In the genomic region with DNA sequence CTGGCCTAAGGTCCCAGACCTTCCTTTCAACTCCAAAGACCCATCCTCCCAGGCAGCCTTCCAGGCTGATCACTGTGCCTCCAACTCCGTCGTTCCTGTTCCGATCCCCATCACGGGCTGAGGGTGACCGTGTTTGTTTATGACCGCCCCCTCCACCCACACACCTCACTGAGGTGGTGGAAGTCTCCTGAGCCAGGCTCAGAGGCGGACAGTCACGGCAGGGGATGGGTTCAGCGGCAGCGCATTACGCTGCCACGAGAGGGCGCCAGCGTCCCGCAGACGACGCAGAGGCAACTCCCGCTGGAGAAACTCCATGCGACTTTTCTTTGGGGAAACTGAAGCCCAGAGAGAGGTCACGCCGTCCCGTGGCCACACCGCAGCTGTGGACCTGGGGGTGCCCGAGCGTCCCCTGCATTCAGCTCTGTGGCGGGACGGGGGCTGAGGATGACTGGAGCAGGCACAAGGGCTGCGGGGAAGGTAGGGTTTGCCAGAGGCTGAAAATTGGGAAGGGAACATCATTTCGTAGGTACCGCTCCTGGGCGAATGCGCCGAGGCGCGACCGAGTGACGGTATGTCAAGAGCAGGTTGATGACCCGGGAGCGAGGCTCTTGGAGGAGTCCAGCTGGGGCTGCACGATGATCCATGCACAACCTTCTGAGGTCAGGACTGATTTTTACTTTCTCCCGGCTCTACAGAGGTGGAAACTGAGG, we compare ENCODE assay signal across 1 cellular context.
TF ChIP-seq lines count a peak whose summit lies in the region.

No MANE protein-coding gene starts in this region.

TF ChIP-seq in K562, 482 proteins besides CTCF, POLR2A, EP300 and RAD21 (continued from another document):
- TF ChIP-seq SIN3A (IDR thresholded peaks at IDR 0.05; ENCODE audit: borderline replicate concordance in 2 of 2, control insufficient read depth in 1 of 2, low read depth in 2 of 2, low read length in 2 of 2) (no peak), LCOR (CRISPR knock-in tag; IDR thresholded peaks at IDR 0.05) (no peak), XRCC5 (IDR thresholded peaks at IDR 0.05; ENCODE audit: low read depth, low read length) (peak; percentile 78; the same call in 1 of the 2 replicates), CCAR2 (IDR thresholded peaks at IDR 0.05; ENCODE audit: low read depth, low read length) (no peak), HNRNPUL1 (IDR thresholded peaks at IDR 0.05; ENCODE audit: low read length) (peak; percentile 79; the same call in 1 of the 2 replicates)
- TF ChIP-seq, protein P1, sequence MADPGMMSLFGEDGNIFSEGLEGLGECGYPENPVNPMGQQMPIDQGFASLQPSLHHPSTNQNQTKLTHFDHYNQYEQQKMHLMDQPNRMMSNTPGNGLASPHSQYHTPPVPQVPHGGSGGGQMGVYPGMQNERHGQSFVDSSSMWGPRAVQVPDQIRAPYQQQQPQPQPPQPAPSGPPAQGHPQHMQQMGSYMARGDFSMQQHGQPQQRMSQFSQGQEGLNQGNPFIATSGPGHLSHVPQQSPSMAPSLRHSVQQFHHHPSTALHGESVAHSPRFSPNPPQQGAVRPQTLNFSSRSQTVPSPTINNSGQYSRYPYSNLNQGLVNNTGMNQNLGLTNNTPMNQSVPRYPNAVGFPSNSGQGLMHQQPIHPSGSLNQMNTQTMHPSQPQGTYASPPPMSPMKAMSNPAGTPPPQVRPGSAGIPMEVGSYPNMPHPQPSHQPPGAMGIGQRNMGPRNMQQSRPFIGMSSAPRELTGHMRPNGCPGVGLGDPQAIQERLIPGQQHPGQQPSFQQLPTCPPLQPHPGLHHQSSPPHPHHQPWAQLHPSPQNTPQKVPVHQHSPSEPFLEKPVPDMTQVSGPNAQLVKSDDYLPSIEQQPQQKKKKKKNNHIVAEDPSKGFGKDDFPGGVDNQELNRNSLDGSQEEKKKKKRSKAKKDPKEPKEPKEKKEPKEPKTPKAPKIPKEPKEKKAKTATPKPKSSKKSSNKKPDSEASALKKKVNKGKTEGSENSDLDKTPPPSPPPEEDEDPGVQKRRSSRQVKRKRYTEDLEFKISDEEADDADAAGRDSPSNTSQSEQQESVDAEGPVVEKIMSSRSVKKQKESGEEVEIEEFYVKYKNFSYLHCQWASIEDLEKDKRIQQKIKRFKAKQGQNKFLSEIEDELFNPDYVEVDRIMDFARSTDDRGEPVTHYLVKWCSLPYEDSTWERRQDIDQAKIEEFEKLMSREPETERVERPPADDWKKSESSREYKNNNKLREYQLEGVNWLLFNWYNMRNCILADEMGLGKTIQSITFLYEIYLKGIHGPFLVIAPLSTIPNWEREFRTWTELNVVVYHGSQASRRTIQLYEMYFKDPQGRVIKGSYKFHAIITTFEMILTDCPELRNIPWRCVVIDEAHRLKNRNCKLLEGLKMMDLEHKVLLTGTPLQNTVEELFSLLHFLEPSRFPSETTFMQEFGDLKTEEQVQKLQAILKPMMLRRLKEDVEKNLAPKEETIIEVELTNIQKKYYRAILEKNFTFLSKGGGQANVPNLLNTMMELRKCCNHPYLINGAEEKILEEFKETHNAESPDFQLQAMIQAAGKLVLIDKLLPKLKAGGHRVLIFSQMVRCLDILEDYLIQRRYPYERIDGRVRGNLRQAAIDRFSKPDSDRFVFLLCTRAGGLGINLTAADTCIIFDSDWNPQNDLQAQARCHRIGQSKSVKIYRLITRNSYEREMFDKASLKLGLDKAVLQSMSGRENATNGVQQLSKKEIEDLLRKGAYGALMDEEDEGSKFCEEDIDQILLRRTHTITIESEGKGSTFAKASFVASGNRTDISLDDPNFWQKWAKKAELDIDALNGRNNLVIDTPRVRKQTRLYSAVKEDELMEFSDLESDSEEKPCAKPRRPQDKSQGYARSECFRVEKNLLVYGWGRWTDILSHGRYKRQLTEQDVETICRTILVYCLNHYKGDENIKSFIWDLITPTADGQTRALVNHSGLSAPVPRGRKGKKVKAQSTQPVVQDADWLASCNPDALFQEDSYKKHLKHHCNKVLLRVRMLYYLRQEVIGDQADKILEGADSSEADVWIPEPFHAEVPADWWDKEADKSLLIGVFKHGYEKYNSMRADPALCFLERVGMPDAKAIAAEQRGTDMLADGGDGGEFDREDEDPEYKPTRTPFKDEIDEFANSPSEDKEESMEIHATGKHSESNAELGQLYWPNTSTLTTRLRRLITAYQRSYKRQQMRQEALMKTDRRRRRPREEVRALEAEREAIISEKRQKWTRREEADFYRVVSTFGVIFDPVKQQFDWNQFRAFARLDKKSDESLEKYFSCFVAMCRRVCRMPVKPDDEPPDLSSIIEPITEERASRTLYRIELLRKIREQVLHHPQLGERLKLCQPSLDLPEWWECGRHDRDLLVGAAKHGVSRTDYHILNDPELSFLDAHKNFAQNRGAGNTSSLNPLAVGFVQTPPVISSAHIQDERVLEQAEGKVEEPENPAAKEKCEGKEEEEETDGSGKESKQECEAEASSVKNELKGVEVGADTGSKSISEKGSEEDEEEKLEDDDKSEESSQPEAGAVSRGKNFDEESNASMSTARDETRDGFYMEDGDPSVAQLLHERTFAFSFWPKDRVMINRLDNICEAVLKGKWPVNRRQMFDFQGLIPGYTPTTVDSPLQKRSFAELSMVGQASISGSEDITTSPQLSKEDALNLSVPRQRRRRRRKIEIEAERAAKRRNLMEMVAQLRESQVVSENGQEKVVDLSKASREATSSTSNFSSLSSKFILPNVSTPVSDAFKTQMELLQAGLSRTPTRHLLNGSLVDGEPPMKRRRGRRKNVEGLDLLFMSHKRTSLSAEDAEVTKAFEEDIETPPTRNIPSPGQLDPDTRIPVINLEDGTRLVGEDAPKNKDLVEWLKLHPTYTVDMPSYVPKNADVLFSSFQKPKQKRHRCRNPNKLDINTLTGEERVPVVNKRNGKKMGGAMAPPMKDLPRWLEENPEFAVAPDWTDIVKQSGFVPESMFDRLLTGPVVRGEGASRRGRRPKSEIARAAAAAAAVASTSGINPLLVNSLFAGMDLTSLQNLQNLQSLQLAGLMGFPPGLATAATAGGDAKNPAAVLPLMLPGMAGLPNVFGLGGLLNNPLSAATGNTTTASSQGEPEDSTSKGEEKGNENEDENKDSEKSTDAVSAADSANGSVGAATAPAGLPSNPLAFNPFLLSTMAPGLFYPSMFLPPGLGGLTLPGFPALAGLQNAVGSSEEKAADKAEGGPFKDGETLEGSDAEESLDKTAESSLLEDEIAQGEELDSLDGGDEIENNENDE (IDR thresholded peaks at IDR 0.05; ENCODE audit: low read depth, low read length) = no peak
- TF ChIP-seq, protein P2, sequence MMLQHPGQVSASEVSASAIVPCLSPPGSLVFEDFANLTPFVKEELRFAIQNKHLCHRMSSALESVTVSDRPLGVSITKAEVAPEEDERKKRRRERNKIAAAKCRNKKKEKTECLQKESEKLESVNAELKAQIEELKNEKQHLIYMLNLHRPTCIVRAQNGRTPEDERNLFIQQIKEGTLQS (IDR thresholded peaks at IDR 0.05) = no peak
- TF ChIP-seq, protein P2 (CRISPR knock-in tag; conservative IDR thresholded peaks at IDR 0.05) = 0 out of 2 replicates have a peak, but pooled peaks have one; percentile 36
